ENCODE assay signal across 23 cellular contexts in the genomic region with DNA sequence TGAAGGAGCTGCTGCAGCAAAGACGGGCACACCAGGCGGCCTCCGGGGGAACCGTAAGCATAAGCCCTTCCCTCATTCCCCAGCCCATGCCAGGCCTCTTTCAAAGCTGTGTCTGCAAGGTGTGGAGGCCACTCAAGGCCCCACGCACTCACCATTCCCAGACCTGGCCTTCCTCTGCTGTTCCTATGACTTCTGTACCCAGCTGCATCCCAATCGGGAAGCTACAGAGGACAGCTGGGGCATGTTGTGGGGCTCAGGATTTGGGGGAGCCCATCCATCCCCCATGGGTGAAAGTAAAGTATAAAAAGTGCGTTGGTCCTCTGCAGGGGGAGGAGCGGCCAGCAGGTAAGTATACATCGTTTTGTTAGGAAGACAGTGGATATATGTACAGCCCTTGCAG. TPM values are rescaled to one million over a fixed set of nuclear protein-coding genes. Genes with fewer than 3 reads are reported as not detected.
DNase-seq lines count a peak whose midpoint lies in the region; ATAC-seq and TF ChIP-seq lines count a peak whose summit lies in the region.
"Had no signal": no experiment of that assay in that cellular context is flagged by ENCODE, and none has a peak within 500 bp of the region (broad histone marks: within the 10 kb centered on the region; RNA-seq: fewer than 3 reads in every experiment).

No MANE protein-coding gene starts in this region.

- POLR2A ChIA-PET in activated B cell treated with CpG ODN at 0.5 μM for 24 hours (lab: Charles Lee), result interaction anchor here (1.7 to 2.8 kb wide), 2 partner anchors 117 to 122 kb away, joined by 3 to 17 read pairs; no protein-coding TSS in a partner anchor

- ATAC-seq in activated B cell treated with CpG ODN at 0.5 μM for 24 hours (ENCODE audit: low read depth) (no peak), naive B cell (ENCODE audit: low read depth in 2 of 2) (no peak)
- no peak for ATAC-seq in stimulated activated naive B cell treated with anti-CD40 and anti-IgM and Interleukin-4, amounts not matched to agents 10 μg/mL and 1 μg/mL and 100 μg/mL, for 72 hours (replicated peaks)
- ATAC-seq: T-cell had no signal

- H3K36me3 Mint-ChIP-seq in activated B cell treated with CpG ODN at 0.5 μM for 24 hours (ENCODE audit: low read depth) (no peaks in the 10 kb centered on the region), naive B cell (no peaks in the 10 kb centered on the region)
- peaks cover 2 to 6% of the 10 kb centered on the region in 2 donors for H3K36me3 Mint-ChIP-seq in stimulated activated naive B cell treated with anti-CD40 and anti-IgM and Interleukin-4, amounts not matched to agents 10 μg/mL and 1 μg/mL and 100 μg/mL, for 72 hours
- H3K36me3 Mint-ChIP-seq: T-cell had no signal

- TF ChIP-seq CTCF in activated B cell treated with CpG ODN at 0.5 μM for 24 hours (IDR thresholded peaks at IDR 0.05), result no peak

- CTCF ChIA-PET in activated B cell treated with CpG ODN at 0.5 μM for 24 hours (lab: Charles Lee), result interaction anchor here (0.6 to 3.3 kb wide), 2 partner anchors 121 to 124 kb away, joined by 3 to 35 read pairs; no protein-coding TSS in a partner anchor

- H3K27me3 Mint-ChIP-seq in activated B cell treated with CpG ODN at 0.5 μM for 24 hours (peaks cover 11% of the 10 kb centered on the region), naive B cell (peaks cover 9 to 24% (median 17%) of the 10 kb centered on the region in 3 donors)
- peaks cover 12 to 25% of the 10 kb centered on the region in 2 donors for H3K27me3 Mint-ChIP-seq in stimulated activated naive B cell treated with anti-CD40 and anti-IgM and Interleukin-4, amounts not matched to agents 10 μg/mL and 1 μg/mL and 100 μg/mL, for 72 hours

- H3K4me1 Mint-ChIP-seq in activated B cell treated with CpG ODN at 0.5 μM for 24 hours (peaks cover 41% of the 10 kb centered on the region), naive B cell (peaks cover 32 to 57% (median 46%) of the 10 kb centered on the region in 3 donors)
- H3K4me1 Mint-ChIP-seq in stimulated activated naive B cell treated with anti-CD40 and anti-IgM and Interleukin-4, amounts not matched to agents 10 μg/mL and 1 μg/mL and 100 μg/mL, for 72 hours, result peaks cover 23 to 42% of the 10 kb centered on the region in 2 donors

- intact Hi-C loops in activated B cell treated with CpG ODN at 0.5 μM for 24 hours (cut with micrococcal nuclease), result loop anchor here (5.0 kb wide), 1 partner anchor 47 kb away; no protein-coding TSS in a partner anchor
- intact Hi-C loops in cardiac septum (cut with DNase I), result no loop called here

- H3K9me3 Mint-ChIP-seq in activated B cell treated with CpG ODN at 0.5 μM for 24 hours (no peaks in the 10 kb centered on the region), naive B cell (no peaks in the 10 kb centered on the region)
- no peaks in the 10 kb centered on the region for H3K9me3 Mint-ChIP-seq in stimulated activated naive B cell treated with anti-CD40 and anti-IgM and Interleukin-4, amounts not matched to agents 10 μg/mL and 1 μg/mL and 100 μg/mL, for 72 hours
- H3K9me3 Mint-ChIP-seq: T-cell had no signal

- DNase-seq in DMS 273 (lab: John Stamatoyannopoulos, UW; ENCODE audit: unreplicated experiment) (peak; percentile 21), DMS 273 treated with DMSO at 0.1 percent for 48 hours (lab: John Stamatoyannopoulos, UW) (no peak), activated B cell treated with CpG ODN at 0.5 μM for 24 hours (no peak), naive B cell (no peak), SIG-M5 treated with dmso at 0.1 percent for 504 hours (lab: John Stamatoyannopoulos, UW; ENCODE audit: unreplicated experiment) (no peak), NCI-H1417 treated with DMSO at 0.1 percent for 48 hours (lab: John Stamatoyannopoulos, UW) (no peak), cardiac septum (ENCODE audit: low spot score) (no peak)
- DNase-seq in stimulated activated naive B cell treated with anti-CD40 and anti-IgM and Interleukin-4, amounts not matched to agents 10 μg/mL and 1 μg/mL and 100 μg/mL, for 72 hours, result no peak
- DNase-seq: activated naive CD4-positive, alpha-beta T cell treated with anti-CD3 and anti-CD28 coated beads, Interleukin-2, amount 50 U/mL, for 16 hours; activated T-cell treated with anti-CD3 and anti-CD28 coated beads, Interleukin-2, amount 50 U/mL, for 48 hours; aorta; cerebellar nuclear complex; GM23248; NCI-H1930; stimulated activated CD4-positive, alpha-beta T cell treated with anti-CD3 and anti-CD28 coated beads, Interleukin-2, amount 100 ng/mL, for 24 hours; stimulated activated naive CD4-positive, alpha-beta T cell; T-cell had no signal

- peak overlapping the region; percentile 81 for H3K4me3 Mint-ChIP-seq in activated B cell treated with CpG ODN at 0.5 μM for 24 hours
- peak overlapping the region; percentile 24 to 87 (median 80) for H3K4me3 Mint-ChIP-seq in naive B cell
- H3K4me3 Mint-ChIP-seq in stimulated activated naive B cell treated with anti-CD40 and anti-IgM and Interleukin-4, amounts not matched to agents 10 μg/mL and 1 μg/mL and 100 μg/mL, for 72 hours, result peak overlapping the region; percentile 81 to 88

- H3K27ac Mint-ChIP-seq in activated B cell treated with CpG ODN at 0.5 μM for 24 hours (no peak overlapping the region), naive B cell (peak overlapping the region in 1 of 6 donors; percentile 34)
- no peak overlapping the region for H3K27ac Mint-ChIP-seq in stimulated activated naive B cell treated with anti-CD40 and anti-IgM and Interleukin-4, amounts not matched to agents 10 μg/mL and 1 μg/mL and 100 μg/mL, for 72 hours
- H3K27ac Mint-ChIP-seq: T-cell had no signal

RNA-seq across cellular contexts. Expression of a gene that starts 2.2 kb away (rescaled TPM):
- 0.82 and 1.1 TPM in 2 replicates for total RNA-seq in activated B cell treated with CpG ODN at 0.5 μM for 24 hours
- under 1 TPM in 1 of 6 donors, not detected in 5; 0.77 TPM for polyA plus RNA-seq in naive B cell (ENCODE audit: low read depth in 6 of 6)
- not detected for total RNA-seq in cardiac septum
- total RNA-seq: activated CD8-positive, alpha-beta memory T cell treated with anti-CD3 and anti-CD28 coated beads for 36 hours; Daoy; GM23248; T-cell had no signal
- polyA plus RNA-seq: GM23248, keratinocyte had no signal

RNA-seq across cellular contexts. Expression of a gene that starts 55.0 kb away (rescaled TPM):
- not detected in 2 replicates for total RNA-seq in activated B cell treated with CpG ODN at 0.5 μM for 24 hours
- polyA plus RNA-seq in naive B cell (ENCODE audit: low read depth in 6 of 6), result not detected
- not detected for total RNA-seq in cardiac septum
- total RNA-seq: activated CD8-positive, alpha-beta memory T cell treated with anti-CD3 and anti-CD28 coated beads for 36 hours; aorta; Daoy; GM23248; lung; posterior vena cava; T-cell; thoracic aorta had no signal
- polyA plus RNA-seq: aorta, GM23248, keratinocyte had no signal
